Comparison of ENCODE assay signal across 15 cellular contexts in genomic region chr6:36968266-36968977, GRCh38. TPM values are rescaled to one million over a fixed set of nuclear protein-coding genes. Genes with fewer than 3 reads are reported as not detected.
DNase-seq lines count a peak whose midpoint lies in the region; ATAC-seq and TF ChIP-seq lines count a peak whose summit lies in the region.
"Had no signal": no experiment of that assay in that cellular context is flagged by ENCODE, and none has a peak within 500 bp of the region (broad histone marks: within the 10 kb centered on the region; RNA-seq: fewer than 3 reads in every experiment).

No MANE protein-coding gene starts in this region.

- no peaks in the 10 kb centered on the region for H3K79me2 ChIP-seq in GM23338 (replicated peaks; ENCODE audit: insufficient read depth)

- no peaks in the 10 kb centered on the region for H3K9me3 Mint-ChIP-seq in activated naive CD8-positive, alpha-beta T cell treated with anti-CD3 and anti-CD28 coated beads for 36 hours
- no peaks in the 10 kb centered on the region for H3K9me3 Mint-ChIP-seq in stimulated activated naive B cell treated with anti-CD40 and anti-IgM and Interleukin-4, amounts not matched to agents 10 μg/mL and 1 μg/mL and 100 μg/mL, for 72 hours
- H3K9me3 Mint-ChIP-seq in GM23338, result no peaks in the 10 kb centered on the region
- H3K9me3 Mint-ChIP-seq: activated naive CD4-positive, alpha-beta T cell treated with anti-CD3 and anti-CD28 coated beads for 36 hours had no signal

- H3F3A ChIP-seq in GM23338 (replicated peaks; ENCODE audit: low read depth), result no peaks in the 10 kb centered on the region; the same call in 1 of the 2 replicates

- H3K4me1 Mint-ChIP-seq in activated naive CD8-positive, alpha-beta T cell treated with anti-CD3 and anti-CD28 coated beads for 36 hours, result peaks cover 14% of the 10 kb centered on the region
- H3K4me1 Mint-ChIP-seq in stimulated activated naive B cell treated with anti-CD40 and anti-IgM and Interleukin-4, amounts not matched to agents 10 μg/mL and 1 μg/mL and 100 μg/mL, for 72 hours, result peaks cover 16 to 17% of the 10 kb centered on the region in 2 donors
- H3K4me1 Mint-ChIP-seq in GM23338, result peaks cover 7% of the 10 kb centered on the region

- H3K9me2 ChIP-seq in GM23338 (ENCODE audit: insufficient read depth), result no peaks in the 10 kb centered on the region

- no peak overlapping the region for H3K4me3 Mint-ChIP-seq in activated naive CD8-positive, alpha-beta T cell treated with anti-CD3 and anti-CD28 coated beads for 36 hours
- H3K4me3 Mint-ChIP-seq in stimulated activated naive B cell treated with anti-CD40 and anti-IgM and Interleukin-4, amounts not matched to agents 10 μg/mL and 1 μg/mL and 100 μg/mL, for 72 hours, result no peak overlapping the region
- no peak overlapping the region for H3K4me3 Mint-ChIP-seq in GM23338
- H3K4me3 Mint-ChIP-seq: activated naive CD4-positive, alpha-beta T cell treated with anti-CD3 and anti-CD28 coated beads for 36 hours had no signal

- no peak for TF ChIP-seq CTCF in GM23338 (conservative IDR thresholded peaks at IDR 0.05; ENCODE audit: low read depth in 2 of 2)

- peaks cover 12% of the 10 kb centered on the region for H3K36me3 Mint-ChIP-seq in activated naive CD8-positive, alpha-beta T cell treated with anti-CD3 and anti-CD28 coated beads for 36 hours
- peaks cover 36 to 56% of the 10 kb centered on the region in 2 donors for H3K36me3 Mint-ChIP-seq in stimulated activated naive B cell treated with anti-CD40 and anti-IgM and Interleukin-4, amounts not matched to agents 10 μg/mL and 1 μg/mL and 100 μg/mL, for 72 hours
- peaks cover 65% of the 10 kb centered on the region for H3K36me3 Mint-ChIP-seq in GM23338 (ENCODE audit: low read depth)

- H3K4me1 ChIP-seq in GM23338 (ENCODE audit: insufficient read depth), result no peaks in the 10 kb centered on the region; the same call in 1 of the 2 replicates

- ATAC-seq in left cardiac atrium, result peak in 1 of 2 donors; percentile 42
- ATAC-seq in stimulated activated naive B cell treated with anti-CD40 and anti-IgM and Interleukin-4, amounts not matched to agents 10 μg/mL and 1 μg/mL and 100 μg/mL, for 72 hours (replicated peaks), result no peak
- ATAC-seq in GM23338, result no peak
- no peak for ATAC-seq in HG03469 (IDR thresholded peaks at IDR 0.05; ENCODE audit: unreplicated experiment)

- no peak overlapping the region for H3K27ac ChIP-seq in GM23338 (ENCODE audit: low read depth)

- peaks cover 28% of the 10 kb centered on the region for H3K36me3 ChIP-seq in GM23338 (ENCODE audit: insufficient read depth)

- H3K27ac Mint-ChIP-seq in activated naive CD8-positive, alpha-beta T cell treated with anti-CD3 and anti-CD28 coated beads for 36 hours, result peak overlapping the region; percentile 55
- peak overlapping the region; percentile 56 for H3K27ac Mint-ChIP-seq in stimulated activated naive B cell treated with anti-CD40 and anti-IgM and Interleukin-4, amounts not matched to agents 10 μg/mL and 1 μg/mL and 100 μg/mL, for 72 hours
- H3K27ac Mint-ChIP-seq in GM23338, result no peak overlapping the region
- H3K27ac Mint-ChIP-seq: activated naive CD4-positive, alpha-beta T cell treated with anti-CD3 and anti-CD28 coated beads for 36 hours had no signal

- peaks cover 3% of the 10 kb centered on the region for H4K20me1 ChIP-seq in GM23338 (replicated peaks; ENCODE audit: insufficient read depth)

- no peak overlapping the region for H3K4me3 ChIP-seq in GM23338

- no peaks in the 10 kb centered on the region for H3K27me3 ChIP-seq in GM23338 (ENCODE audit: insufficient read depth)

- H3K4me2 ChIP-seq in GM23338, result no peak overlapping the region

- H3K27me3 Mint-ChIP-seq in activated naive CD8-positive, alpha-beta T cell treated with anti-CD3 and anti-CD28 coated beads for 36 hours, result no peaks in the 10 kb centered on the region
- H3K27me3 Mint-ChIP-seq in stimulated activated naive B cell treated with anti-CD40 and anti-IgM and Interleukin-4, amounts not matched to agents 10 μg/mL and 1 μg/mL and 100 μg/mL, for 72 hours, result no peaks in the 10 kb centered on the region
- peaks cover 2% of the 10 kb centered on the region for H3K27me3 Mint-ChIP-seq in GM23338 (ENCODE audit: insufficient read depth, low read depth, poor library complexity)

- DNase-seq in NCI-H2196 (lab: John Stamatoyannopoulos, UW; ENCODE audit: unreplicated experiment) (peak; percentile 20), NCI-H2196 treated with DMSO at 0.1 percent for 48 hours (lab: John Stamatoyannopoulos, UW; ENCODE audit: unreplicated experiment) (no peak), left cardiac atrium (peak; percentile 80), GM23338 (ENCODE audit: low spot score) (no peak), NCI-H2107 treated with DMSO at 0.1 percent for 48 hours (lab: John Stamatoyannopoulos, UW; ENCODE audit: unreplicated experiment) (no peak)
- no peak for DNase-seq in activated naive CD8-positive, alpha-beta T cell treated with anti-CD3 and anti-CD28 coated beads for 36 hours
- no peak for DNase-seq in stimulated activated naive B cell treated with anti-CD40 and anti-IgM and Interleukin-4, amounts not matched to agents 10 μg/mL and 1 μg/mL and 100 μg/mL, for 72 hours
- DNase-seq: 8988T; activated CD4-positive, alpha-beta T cell treated with anti-CD3 and anti-CD28 coated beads, Interleukin-2, amount 50 U/mL, for 4 hours; activated naive CD4-positive, alpha-beta T cell treated with anti-CD3 and anti-CD28 coated beads for 36 hours; cerebellar nuclear complex; T-helper 9 cell had no signal

- intact Hi-C loops in left cardiac atrium (cut with DNase I), result loop anchor here in 1 of 2 donors (10.0 kb wide), 1 partner anchor 64 kb away; no protein-coding TSS in a partner anchor

- H2AFZ ChIP-seq in GM23338, result no peak overlapping the region

TF ChIP-seq in GM23338, 12 proteins besides CTCF, POLR2A, EP300 and RAD21 (continues in another document):
- TF ChIP-seq EZH2phosphoT487 (IDR thresholded peaks at IDR 0.05; ENCODE audit: unreplicated experiment), result no peak
- TF ChIP-seq ZNF114 (CRISPR knock-in tag; IDR thresholded peaks at IDR 0.05), result no peak
- TF ChIP-seq, protein P1, sequence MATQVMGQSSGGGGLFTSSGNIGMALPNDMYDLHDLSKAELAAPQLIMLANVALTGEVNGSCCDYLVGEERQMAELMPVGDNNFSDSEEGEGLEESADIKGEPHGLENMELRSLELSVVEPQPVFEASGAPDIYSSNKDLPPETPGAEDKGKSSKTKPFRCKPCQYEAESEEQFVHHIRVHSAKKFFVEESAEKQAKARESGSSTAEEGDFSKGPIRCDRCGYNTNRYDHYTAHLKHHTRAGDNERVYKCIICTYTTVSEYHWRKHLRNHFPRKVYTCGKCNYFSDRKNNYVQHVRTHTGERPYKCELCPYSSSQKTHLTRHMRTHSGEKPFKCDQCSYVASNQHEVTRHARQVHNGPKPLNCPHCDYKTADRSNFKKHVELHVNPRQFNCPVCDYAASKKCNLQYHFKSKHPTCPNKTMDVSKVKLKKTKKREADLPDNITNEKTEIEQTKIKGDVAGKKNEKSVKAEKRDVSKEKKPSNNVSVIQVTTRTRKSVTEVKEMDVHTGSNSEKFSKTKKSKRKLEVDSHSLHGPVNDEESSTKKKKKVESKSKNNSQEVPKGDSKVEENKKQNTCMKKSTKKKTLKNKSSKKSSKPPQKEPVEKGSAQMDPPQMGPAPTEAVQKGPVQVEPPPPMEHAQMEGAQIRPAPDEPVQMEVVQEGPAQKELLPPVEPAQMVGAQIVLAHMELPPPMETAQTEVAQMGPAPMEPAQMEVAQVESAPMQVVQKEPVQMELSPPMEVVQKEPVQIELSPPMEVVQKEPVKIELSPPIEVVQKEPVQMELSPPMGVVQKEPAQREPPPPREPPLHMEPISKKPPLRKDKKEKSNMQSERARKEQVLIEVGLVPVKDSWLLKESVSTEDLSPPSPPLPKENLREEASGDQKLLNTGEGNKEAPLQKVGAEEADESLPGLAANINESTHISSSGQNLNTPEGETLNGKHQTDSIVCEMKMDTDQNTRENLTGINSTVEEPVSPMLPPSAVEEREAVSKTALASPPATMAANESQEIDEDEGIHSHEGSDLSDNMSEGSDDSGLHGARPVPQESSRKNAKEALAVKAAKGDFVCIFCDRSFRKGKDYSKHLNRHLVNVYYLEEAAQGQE (IDR thresholded peaks at IDR 0.05; ENCODE audit: unreplicated experiment), result no peak
- TF ChIP-seq CREB1 (CRISPR knock-in tag; IDR thresholded peaks at IDR 0.05; ENCODE audit: low read depth), result no peak
- TF ChIP-seq NANOG (IDR thresholded peaks at IDR 0.05; ENCODE audit: borderline replicate concordance), result no peak
- TF ChIP-seq STAT1 (IDR thresholded peaks at IDR 0.05; ENCODE audit: unreplicated experiment), result no peak
- no peak for TF ChIP-seq JUNB (IDR thresholded peaks at IDR 0.05; ENCODE audit: unreplicated experiment)
- no peak for TF ChIP-seq ZNF331 (CRISPR knock-in tag; IDR thresholded peaks at IDR 0.05; ENCODE audit: low read depth)
- TF ChIP-seq, protein P2, sequence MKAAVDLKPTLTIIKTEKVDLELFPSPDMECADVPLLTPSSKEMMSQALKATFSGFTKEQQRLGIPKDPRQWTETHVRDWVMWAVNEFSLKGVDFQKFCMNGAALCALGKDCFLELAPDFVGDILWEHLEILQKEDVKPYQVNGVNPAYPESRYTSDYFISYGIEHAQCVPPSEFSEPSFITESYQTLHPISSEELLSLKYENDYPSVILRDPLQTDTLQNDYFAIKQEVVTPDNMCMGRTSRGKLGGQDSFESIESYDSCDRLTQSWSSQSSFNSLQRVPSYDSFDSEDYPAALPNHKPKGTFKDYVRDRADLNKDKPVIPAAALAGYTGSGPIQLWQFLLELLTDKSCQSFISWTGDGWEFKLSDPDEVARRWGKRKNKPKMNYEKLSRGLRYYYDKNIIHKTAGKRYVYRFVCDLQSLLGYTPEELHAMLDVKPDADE (IDR thresholded peaks at IDR 0.05), result no peak

RNA-seq across cellular contexts. Expression of gene PI16, which starts 13.9 kb away (rescaled TPM):
- total RNA-seq in activated naive CD8-positive, alpha-beta T cell treated with anti-CD3 and anti-CD28 coated beads for 36 hours, result under 1 TPM; 0.18 to 0.39 TPM
- 10 to 100 TPM; 28.2 to 47.0 TPM for total RNA-seq in left cardiac atrium
- not detected in 2 replicates for total RNA-seq in GM23338 (2014; rRNA removed; shearing (Covaris generic))
- 0.17 and 0.50 TPM in 2 replicates for polyA plus RNA-seq in GM23338 (2016; fragmentation: Nextera tagmentation; extraction: Ambion mirVana)
- total RNA-seq: epithelial cell of proximal tubule, HT-29 had no signal

RNA-seq across cellular contexts. Expression of gene MTCH1, which starts 17.6 kb away (rescaled TPM):
- total RNA-seq in activated naive CD8-positive, alpha-beta T cell treated with anti-CD3 and anti-CD28 coated beads for 36 hours, result 100 to 1,000 TPM; 102 to 103 TPM
- 100 to 1,000 TPM; 178 to 214 TPM for total RNA-seq in left cardiac atrium
- total RNA-seq in GM23338 (2014; rRNA removed; shearing (Covaris generic)), result 261 and 271 TPM in 2 replicates
- polyA plus RNA-seq in GM23338 (2016; fragmentation: Nextera tagmentation; extraction: Ambion mirVana), result 108 and 109 TPM in 2 replicates

RNA-seq across cellular contexts. Expression of gene FGD2, which starts 37.0 kb away (rescaled TPM):
- total RNA-seq in activated naive CD8-positive, alpha-beta T cell treated with anti-CD3 and anti-CD28 coated beads for 36 hours, result 1 to 10 TPM; 1.7 to 1.8 TPM
- total RNA-seq in left cardiac atrium, result 10 to 100 TPM; 15.1 to 15.5 TPM
- total RNA-seq in GM23338 (2014; rRNA removed; shearing (Covaris generic)), result 0.14 and 0.35 TPM in 2 replicates
- 0.13 and 0.16 TPM in 2 replicates for polyA plus RNA-seq in GM23338 (2016; fragmentation: Nextera tagmentation; extraction: Ambion mirVana)
- total RNA-seq: epithelial cell of proximal tubule had no signal

Comparison
In these comparisons a context has a peak if more than half of its experiments do, and no peak if none do; other contexts are left out.
1. DNase-seq: peak in NCI-H2196 (single experiment) and left cardiac atrium (single experiment); none in NCI-H2196 treated with DMSO at 0.1 percent for 48 hours (single experiment), activated naive CD8-positive, alpha-beta T cell treated with anti-CD3 and anti-CD28 coated beads for 36 hours (single experiment), stimulated activated naive B cell treated with anti-CD40 and anti-IgM and Interleukin-4, amounts not matched to agents 10 μg/mL and 1 μg/mL and 100 μg/mL, for 72 hours (single experiment), GM23338 (single experiment) and NCI-H2107 treated with DMSO at 0.1 percent for 48 hours (single experiment).
2. RNA of gene PI16, which starts 13.9 kb away (total RNA-seq): 28.2 to 47.0 TPM in left cardiac atrium; 0.18 to 0.39 TPM in activated naive CD8-positive, alpha-beta T cell treated with anti-CD3 and anti-CD28 coated beads for 36 hours and not detected in GM23338; every median in the first group is over 10 times any median in the second.
3. RNA of gene FGD2, which starts 37.0 kb away (total RNA-seq): 15.1 to 15.5 TPM in left cardiac atrium; 1.7 to 1.8 TPM in activated naive CD8-positive, alpha-beta T cell treated with anti-CD3 and anti-CD28 coated beads for 36 hours and 0.14 to 0.35 TPM in GM23338; every median in the first group is over 4 times any median in the second.